Comparison of ENCODE assay signal across 34 cellular contexts in genomic region chr3:89467886-89468479, GRCh38.
DNase-seq lines count a peak whose midpoint lies in the region; ATAC-seq and TF ChIP-seq lines count a peak whose summit lies in the region.
"Had no signal": no experiment of that assay in that cellular context is flagged by ENCODE, and none has a peak within 500 bp of the region (broad histone marks: within the 10 kb centered on the region; RNA-seq: fewer than 3 reads in every experiment).

No MANE protein-coding gene starts in this region.

- H3K14ac ChIP-seq in neuronal stem cell (ENCODE audit: low read length), result no peak overlapping the region

- H3K4ac ChIP-seq in neuronal stem cell (ENCODE audit: low read length), result no peak overlapping the region

- no CpG with 5 or more reads among the region's 5 CpGs for WGBS in neuronal stem cell (ENCODE audit: extremely low coverage in 2 of 2, insufficient read length in 2 of 2, insufficient replicate concordance in 1 of 2), 2 donors

- ATAC-seq in GM23338, result peak; percentile 40; the same call in 2 of the 3 replicates
- no peak for ATAC-seq in mucosa of descending colon
- ATAC-seq: activated CD4-positive, CD25-positive, alpha-beta regulatory T cell treated with anti-CD3 and anti-CD28 coated beads, Interleukin-2, amount 50 U/mL, for 24 hours; body of pancreas; HCT116; left colon; stimulated activated memory B cell treated with anti-CD40 and anti-IgM and Interleukin-4, amounts not matched to agents 10 μg/mL and 1 μg/mL and 100 μg/mL, for 72 hours; T-helper 17 cell had no signal

- H3K9me3 Mint-ChIP-seq in GM23338, result no peaks in the 10 kb centered on the region; the same call in 2 of the 3 replicates
- H3K9me3 Mint-ChIP-seq: activated T-helper 1 cell treated with anti-CD3 and anti-CD28 coated beads, Interleukin-12 subunit alpha, Interleukin-12 subunit beta, Interleukin-2, Interleukin-4 antibody, amounts not matched to agents 30 ng/mL and 10 ng/mL and 1 ng/mL, durations not matched to agents 14 hours and 24 hours and 36 hours; stimulated activated memory B cell treated with anti-CD40 and anti-IgM and Interleukin-4, amounts not matched to agents 10 μg/mL and 1 μg/mL and 100 μg/mL, for 72 hours; type B pancreatic cell had no signal

- H3K9me3 ChIP-seq in HEK293 (ENCODE audit: control insufficient read depth, insufficient read depth, low read depth, low read length), result no peaks in the 10 kb centered on the region
- no peaks in the 10 kb centered on the region for H3K9me3 ChIP-seq in neuronal stem cell (replicated peaks in 1 of 2; ENCODE audit: control insufficient read depth in 2 of 2, insufficient read depth in 1 of 2, low read depth in 1 of 2, low read length in 2 of 2)
- H3K9me3 ChIP-seq in mucosa of descending colon, result no peaks in the 10 kb centered on the region
- H3K9me3 ChIP-seq: body of pancreas, esophagus squamous epithelium, prostate gland had no signal

- H3K9ac ChIP-seq in neuronal stem cell (ENCODE audit: low read depth, low read length, poor library complexity), result no peak overlapping the region

- no peaks in the 10 kb centered on the region for H3K27me3 ChIP-seq in GM23338 (ENCODE audit: insufficient read depth)
- H3K27me3 ChIP-seq in neuronal stem cell (ENCODE audit: control insufficient read depth in 3 of 3, insufficient read depth in 3 of 3, low read depth in 1 of 3, low read length in 3 of 3), result no peaks in the 10 kb centered on the region
- H3K27me3 ChIP-seq: adrenal gland, body of pancreas, esophagus squamous epithelium, hepatocyte had no signal

- no peak overlapping the region for H4K91ac ChIP-seq in neuronal stem cell (ENCODE audit: low read depth, low read length, poor library complexity)

- no peak overlapping the region for H2AFZ ChIP-seq in GM23338
- H2AFZ ChIP-seq in neuronal stem cell (ENCODE audit: low read length), result peak overlapping the region; percentile 33
- H2AFZ ChIP-seq: hepatocyte had no signal

- H3K4me1 ChIP-seq in GM23338 (ENCODE audit: insufficient read depth) (no peaks in the 10 kb centered on the region), HEK293 (ENCODE audit: control insufficient read depth, insufficient read depth, low read length) (no peaks in the 10 kb centered on the region), neuronal stem cell (ENCODE audit: control insufficient read depth in 2 of 2, insufficient read depth in 1 of 2, low read depth in 1 of 2, low read length in 2 of 2) (peaks cover 0 to 4% of the 10 kb centered on the region in 2 donors), mucosa of descending colon (ENCODE audit: low read depth) (no peaks in the 10 kb centered on the region)
- H3K4me1 ChIP-seq: adrenal gland, body of pancreas, esophagus squamous epithelium, prostate gland had no signal

- H2BK12ac ChIP-seq in neuronal stem cell (ENCODE audit: low read length), result no peak overlapping the region

- H2BK5ac ChIP-seq in neuronal stem cell (ENCODE audit: low read length), result no peak overlapping the region

- H2BK15ac ChIP-seq in neuronal stem cell (ENCODE audit: low read length), result no peak overlapping the region

- intact Hi-C loops in mucosa of descending colon (cut with DNase I, micrococcal nuclease), result no loop called here

- no peak overlapping the region for H3K4me3 ChIP-seq in GM23338
- H3K4me3 ChIP-seq in HEK293 (ENCODE audit: low read depth, low read length), result no peak overlapping the region
- no peak overlapping the region for H3K4me3 ChIP-seq in neuronal stem cell (ENCODE audit: low read length in 2 of 2)
- H3K4me3 ChIP-seq in mucosa of descending colon, result no peak overlapping the region
- H3K4me3 ChIP-seq: adrenal gland, body of pancreas, esophagus squamous epithelium, hepatocyte, prostate gland, SK-N-MC had no signal

- no peak overlapping the region for H2BK120ac ChIP-seq in neuronal stem cell (ENCODE audit: low read depth, low read length)

- peak; percentile 15 for DNase-seq in GM23338 (ENCODE audit: low spot score)
- DNase-seq in globus pallidus (ENCODE audit: low spot score), result peak; percentile 1
- DNase-seq in neuronal stem cell (ENCODE audit: low spot score), result peak; percentile 17
- DNase-seq in T-helper 1 cell, result no peak
- DNase-seq in mucosa of descending colon, result no peak
- no peak for DNase-seq in AML-193 (lab: John Stamatoyannopoulos, UW)
- DNase-seq: activated CD4-positive, alpha-beta T cell treated with anti-CD3 and anti-CD28 coated beads, Interleukin-2, amount 50 U/mL, for 4 hours; activated CD8-positive, alpha-beta memory T cell treated with anti-CD3 and anti-CD28 coated beads, Interleukin-2, amount 50 U/mL, for 48 hours; activated naive CD4-positive, alpha-beta T cell treated with Interleukin-2 at 50 U/mL for 16 hours; adrenal gland; body of pancreas; cerebellar nuclear complex; esophagus squamous epithelium; immature natural killer cell; left colon; naive B cell; NCI-H187; NCI-H524 treated with DMSO at 0.1 percent for 48 hours; NK-92 treated with Interleukin-12 subunit alpha and Interleukin-12 subunit beta, amount 100 ng/mL, for 24 hours; nucleus accumbens; stimulated activated CD4-positive, alpha-beta T cell treated with anti-CD3 and anti-CD28 coated beads, Interleukin-15, amount 100 ng/mL, for 24 hours; substantia nigra; T-helper 17 cell had no signal

- 0 out of 2 replicates have a peak overlapping the region, but pooled peaks have one; percentile 51 for H3K27ac Mint-ChIP-seq in GM23338
- H3K27ac Mint-ChIP-seq: activated T-helper 1 cell treated with anti-CD3 and anti-CD28 coated beads, Interleukin-12 subunit alpha, Interleukin-12 subunit beta, Interleukin-2, Interleukin-4 antibody, amounts not matched to agents 30 ng/mL and 10 ng/mL and 1 ng/mL, durations not matched to agents 14 hours and 24 hours and 36 hours; CD14-positive monocyte; IgD-negative memory B cell; immature natural killer cell; naive B cell; stimulated activated memory B cell treated with anti-CD40 and anti-IgM and Interleukin-4, amounts not matched to agents 10 μg/mL and 1 μg/mL and 100 μg/mL, for 72 hours; T-helper 17 cell; type B pancreatic cell had no signal

- H3K23ac ChIP-seq in neuronal stem cell (ENCODE audit: low read depth, low read length, poor library complexity), result no peak overlapping the region

- H3K36me3 ChIP-seq in GM23338 (ENCODE audit: insufficient read depth), result no peaks in the 10 kb centered on the region
- H3K36me3 ChIP-seq in HEK293 (ENCODE audit: control insufficient read depth in 2 of 2, insufficient read depth in 1 of 2, low read length in 2 of 2), result no peaks in the 10 kb centered on the region
- H3K36me3 ChIP-seq in neuronal stem cell (replicated peaks in 1 of 2; ENCODE audit: control insufficient read depth in 2 of 2, insufficient read depth in 2 of 2, low read length in 2 of 2), result no peaks in the 10 kb centered on the region
- no peaks in the 10 kb centered on the region for H3K36me3 ChIP-seq in mucosa of descending colon (ENCODE audit: low read depth)
- H3K36me3 ChIP-seq: adrenal gland, esophagus squamous epithelium, prostate gland had no signal

- H3K4me1 Mint-ChIP-seq in GM23338, result peaks cover 9% of the 10 kb centered on the region; the same call in 2 of the 3 replicates
- H3K4me1 Mint-ChIP-seq: CD14-positive monocyte; IgD-negative memory B cell; immature natural killer cell; naive B cell; stimulated activated memory B cell treated with anti-CD40 and anti-IgM and Interleukin-4, amounts not matched to agents 10 μg/mL and 1 μg/mL and 100 μg/mL, for 72 hours; T-helper 17 cell had no signal

- H3K36me3 Mint-ChIP-seq in GM23338 (ENCODE audit: low read depth), result no peaks in the 10 kb centered on the region
- H3K36me3 Mint-ChIP-seq: CD14-positive monocyte; IgD-negative memory B cell; immature natural killer cell; naive B cell; stimulated activated memory B cell treated with anti-CD40 and anti-IgM and Interleukin-4, amounts not matched to agents 10 μg/mL and 1 μg/mL and 100 μg/mL, for 72 hours; type B pancreatic cell had no signal

- H3K4me2 ChIP-seq in GM23338, result no peak overlapping the region
- H3K4me2 ChIP-seq in neuronal stem cell (ENCODE audit: insufficient read depth, low read length, poor library complexity, severe bottlenecking), result no peak overlapping the region
- H3K4me2 ChIP-seq: hepatocyte had no signal

- H4K8ac ChIP-seq in neuronal stem cell (ENCODE audit: low read depth, low read length), result no peak overlapping the region

- H3K18ac ChIP-seq in neuronal stem cell (ENCODE audit: low read length), result no peak overlapping the region

- no peaks in the 10 kb centered on the region for H3F3A ChIP-seq in GM23338 (replicated peaks; ENCODE audit: low read depth)

- H3K27me3 Mint-ChIP-seq in GM23338 (ENCODE audit: insufficient read depth, low read depth, poor library complexity), result no peaks in the 10 kb centered on the region
- H3K27me3 Mint-ChIP-seq: IgD-negative memory B cell; naive B cell; stimulated activated memory B cell treated with anti-CD40 and anti-IgM and Interleukin-4, amounts not matched to agents 10 μg/mL and 1 μg/mL and 100 μg/mL, for 72 hours; T-helper 17 cell; type B pancreatic cell had no signal

- no peaks in the 10 kb centered on the region for H3K79me1 ChIP-seq in neuronal stem cell (ENCODE audit: low read depth, low read length)

- no peaks in the 10 kb centered on the region for H3K9me2 ChIP-seq in GM23338 (ENCODE audit: insufficient read depth)

- no peak overlapping the region for H3K4me3 Mint-ChIP-seq in GM23338
- H3K4me3 Mint-ChIP-seq: activated T-helper 1 cell treated with anti-CD3 and anti-CD28 coated beads, Interleukin-12 subunit alpha, Interleukin-12 subunit beta, Interleukin-2, Interleukin-4 antibody, amounts not matched to agents 30 ng/mL and 10 ng/mL and 1 ng/mL, durations not matched to agents 14 hours and 24 hours and 36 hours; CD14-positive monocyte; IgD-negative memory B cell; immature natural killer cell; naive B cell; stimulated activated memory B cell treated with anti-CD40 and anti-IgM and Interleukin-4, amounts not matched to agents 10 μg/mL and 1 μg/mL and 100 μg/mL, for 72 hours; T-helper 17 cell; type B pancreatic cell had no signal

- TF ChIP-seq CTCF in GM23338 (conservative IDR thresholded peaks at IDR 0.05; ENCODE audit: low read depth in 2 of 2) (no peak), HEK293 (tag by site-specific recombination; IDR thresholded peaks at IDR 0.05) (no peak), mucosa of descending colon (IDR thresholded peaks at IDR 0.05) (no peak)

- POLR2A ChIA-PET in HEK293 (lab: Yijun Ruan, JAX), result no interaction called here

- H3K27ac ChIP-seq in GM23338 (ENCODE audit: low read depth) (no peak overlapping the region), HEK293 (ENCODE audit: extremely low read depth, low read depth, low read length) (no peak overlapping the region), neuronal stem cell (replicated peaks; ENCODE audit: low read length) (no peak overlapping the region)
- H3K27ac ChIP-seq: adrenal gland, body of pancreas, esophagus squamous epithelium, hepatocyte, prostate gland, SK-N-MC had no signal

- no peak overlapping the region for H2AK5ac ChIP-seq in neuronal stem cell (ENCODE audit: low read depth, low read length)

- H3K79me2 ChIP-seq in GM23338 (replicated peaks; ENCODE audit: insufficient read depth), result no peaks in the 10 kb centered on the region
- H3K79me2 ChIP-seq: hepatocyte had no signal

- CTCF ChIA-PET in HEK293 (lab: Yijun Ruan, JAX), result no interaction called here

- H4K20me1 ChIP-seq in GM23338 (replicated peaks; ENCODE audit: insufficient read depth), result no peaks in the 10 kb centered on the region

TF ChIP-seq in HEK293, 187 proteins besides CTCF, POLR2A, EP300 and RAD21 (continues in another document):
- TF ChIP-seq FEZF1 (tag by site-specific recombination; IDR thresholded peaks at IDR 0.05), result peak; percentile 13; the same call in 1 of the 2 replicates
- no peak for TF ChIP-seq ZFP69B (tag by site-specific recombination; IDR thresholded peaks at IDR 0.05)

Comparison
In these comparisons a context has a peak if more than half of its experiments do, and no peak if none do; other contexts are left out.
1. DNase-seq: peak in GM23338 (single experiment), globus pallidus (single experiment) and neuronal stem cell (single experiment); none in T-helper 1 cell (0 of 5), mucosa of descending colon (0 of 3) and AML-193 (0 of 2).